24 cellular contexts compared by ENCODE assay signal in the genomic region with DNA sequence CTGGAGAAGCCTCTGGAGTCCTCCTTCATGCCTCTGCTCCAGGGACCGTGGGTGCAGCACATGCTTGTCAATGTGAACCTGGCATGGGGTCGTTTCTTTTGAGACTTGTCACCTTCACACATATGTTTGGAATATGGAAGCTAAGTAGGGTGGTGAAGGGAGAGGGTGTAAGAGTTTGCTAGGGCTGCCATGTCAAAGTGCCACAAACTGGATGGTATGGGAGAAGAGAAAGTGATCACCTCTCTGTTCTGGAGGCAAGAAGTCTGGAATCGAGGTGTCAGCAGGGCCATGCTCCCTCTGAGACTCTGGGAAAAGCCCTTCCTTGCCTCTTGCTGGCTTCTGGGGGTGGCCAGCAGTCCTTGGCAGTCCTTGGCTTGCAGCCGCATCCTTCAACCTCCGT. TPM values are rescaled to one million over a fixed set of nuclear protein-coding genes. Genes with fewer than 3 reads are reported as not detected.
"Had no signal": no experiment of that assay in that cellular context is flagged by ENCODE, and none has a peak within 500 bp of the region (broad histone marks: within the 10 kb centered on the region; RNA-seq: fewer than 3 reads in every experiment).

No MANE protein-coding gene starts in this region.

- H3K9me3 ChIP-seq: colonic mucosa, esophagus muscularis mucosa, gastroesophageal sphincter, left lung, lower lobe of right lung, mucosa of descending colon had no signal

- H3K4me1 ChIP-seq: colonic mucosa, foreskin keratinocyte, heart right ventricle, left lung, lower lobe of right lung had no signal

- H3K9me3 Mint-ChIP-seq: mesothelial cell of epicardium had no signal

- H3K4me3 ChIP-seq: colonic mucosa, esophagus muscularis mucosa, gastroesophageal sphincter, heart right ventricle, left lung, lower lobe of right lung, mucosa of descending colon had no signal

- H3K4me3 Mint-ChIP-seq: dendritic cell treated with granulocyte-macrophage colony-stimulating factor and Interleukin-4, amounts not matched to agents 40 ng/mL and 50 ng/mL, for 4 days; mesothelial cell of epicardium; naive B cell had no signal

- H3K36me3 Mint-ChIP-seq: mesothelial cell of epicardium, naive B cell had no signal

- FAIRE-seq: endothelial cell of umbilical vein, frontal cortex, islet of Langerhans, keratinocyte had no signal

- H3K27ac ChIP-seq: colonic mucosa, esophagus muscularis mucosa, foreskin keratinocyte, gastroesophageal sphincter, heart right ventricle, left lung, lower lobe of right lung had no signal

- DNase-seq: colonic mucosa; cortex of kidney; effector memory CD4-positive, alpha-beta T cell; foreskin keratinocyte; glutamatergic neuron; head of caudate nucleus; heart right ventricle; hippocampal formation; left cardiac atrium; left lung; left ventricle myocardium superior; lower lobe of right lung; mesenchymal stem cell; mucosa of descending colon; naive B cell had no signal

- H3K36me3 ChIP-seq: colonic mucosa, esophagus muscularis mucosa, gastroesophageal sphincter, heart right ventricle, left lung, lower lobe of right lung had no signal

- ATAC-seq: gastroesophageal sphincter, heart right ventricle, left cardiac atrium, left lung, lower lobe of right lung, mucosa of descending colon had no signal

- H3K27ac Mint-ChIP-seq: dendritic cell treated with granulocyte-macrophage colony-stimulating factor and Interleukin-4, amounts not matched to agents 40 ng/mL and 50 ng/mL, for 4 days; mesothelial cell of epicardium; naive B cell had no signal

- H3K27me3 ChIP-seq: colonic mucosa, esophagus muscularis mucosa, gastroesophageal sphincter, heart right ventricle had no signal

RNA-seq across cellular contexts. Expression of gene TSPAN18, which starts 8.7 kb away (rescaled TPM):
- total RNA-seq: fibroblast of lung had no signal
- polyA plus RNA-seq: foreskin keratinocyte, keratinocyte had no signal
